ENCODE assay signal across 8 cellular contexts in the genomic region with DNA sequence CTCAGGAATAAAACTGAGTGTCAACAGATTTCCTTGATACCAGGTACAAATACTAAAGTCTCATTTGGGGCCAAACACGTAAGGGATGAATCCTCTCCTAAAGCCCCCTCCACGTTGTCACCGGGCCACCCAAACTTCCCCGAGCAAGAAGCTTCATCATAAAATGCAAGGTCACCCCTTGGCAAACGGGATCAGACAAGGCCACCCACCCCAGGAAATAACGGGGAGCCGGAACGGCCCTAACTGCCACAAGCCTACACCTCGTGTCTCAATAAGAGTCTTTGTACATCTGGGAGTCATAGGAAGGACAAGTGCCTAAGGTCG. TPM values are rescaled to one million over a fixed set of nuclear protein-coding genes. Genes with fewer than 3 reads are reported as not detected.
A peak's percentile ranks its signal among the peaks of the same experiment; 100 is the strongest.
DNase-seq lines count a peak whose midpoint lies in the region; ATAC-seq and TF ChIP-seq lines count a peak whose summit lies in the region.

No MANE protein-coding gene starts in this region.

- no peak overlapping the region for H2AFZ ChIP-seq in neural cell (ENCODE audit: low read depth, low read length)

- no peak for TF ChIP-seq EP300 in neural cell (conservative IDR thresholded peaks at IDR 0.05; ENCODE audit: poor library complexity, severe bottlenecking)

- H3K4me3 Mint-ChIP-seq in CD14-positive monocyte (peak overlapping the region; percentile 96 to 97), endothelial cell (ENCODE audit: unreplicated experiment) (peak overlapping the region; percentile 99)

- no peak for ATAC-seq in GM21786 (IDR thresholded peaks at IDR 0.05; ENCODE audit: unreplicated experiment)

- peak overlapping the region; percentile 92 for H3K9ac ChIP-seq in neural cell (ENCODE audit: low read length)

- no peaks in the 10 kb centered on the region for H3K27me3 ChIP-seq in neural cell (ENCODE audit: insufficient read depth, low read depth, low read length)

- peak overlapping the region; percentile 90 for H3K27ac ChIP-seq in neural cell (ENCODE audit: low read length)

- DNase-seq in CD14-positive monocyte (ENCODE audit: low spot score) (no peak), NB4 (ENCODE audit: low read depth) (no peak), endothelial cell (ENCODE audit: low spot score) (no peak), iPS-NIHi11 (ENCODE audit: low spot score) (no peak), NCI-H1105 (lab: John Stamatoyannopoulos, UW) (no peak), NCI-H226 (no peak)

- H3K27ac Mint-ChIP-seq in CD14-positive monocyte (peak overlapping the region; percentile 93 to 99 (median 96)), endothelial cell (ENCODE audit: unreplicated experiment) (peak overlapping the region; percentile 97)

- H3K27me3 Mint-ChIP-seq in CD14-positive monocyte (ENCODE audit: low read depth in 3 of 3) (peaks cover 0 to 3% (median 0%) of the 10 kb centered on the region in 3 donors), endothelial cell (ENCODE audit: unreplicated experiment) (peaks cover 20% of the 10 kb centered on the region)

- TF ChIP-seq RAD21 in neural cell (conservative IDR thresholded peaks at IDR 0.05), result no peak

- H3K4me2 ChIP-seq in neural cell (ENCODE audit: low read length), result peak overlapping the region; percentile 86

- peaks cover 23% of the 10 kb centered on the region for H3K79me2 ChIP-seq in neural cell (replicated peaks; ENCODE audit: insufficient read depth, low read length)

- peaks cover 51% of the 10 kb centered on the region for H4K20me1 ChIP-seq in neural cell (ENCODE audit: insufficient read depth)

- no peak for TF ChIP-seq CTCF in CD14-positive monocyte (IDR thresholded peaks at IDR 0.05)
- TF ChIP-seq CTCF in NB4 (IDR thresholded peaks at IDR 0.05; ENCODE audit: low read depth, low read length), result no peak
- TF ChIP-seq CTCF in endothelial cell (IDR thresholded peaks at IDR 0.05; ENCODE audit: unreplicated experiment), result no peak
- TF ChIP-seq CTCF in neural cell (IDR thresholded peaks at IDR 0.05; ENCODE audit: poor library complexity, severe bottlenecking), result no peak

- H3F3A ChIP-seq in neural cell (ENCODE audit: insufficient read depth, low read length, poor library complexity, severe bottlenecking), result peaks cover 3% of the 10 kb centered on the region

- H3K9me3 Mint-ChIP-seq in CD14-positive monocyte (peaks cover 0 to 2% (median 0%) of the 10 kb centered on the region in 7 donors), endothelial cell (ENCODE audit: unreplicated experiment) (no peaks in the 10 kb centered on the region)

- H3K36me3 Mint-ChIP-seq in CD14-positive monocyte (peaks cover 44 to 48% of the 10 kb centered on the region in 2 donors), endothelial cell (ENCODE audit: low read depth, unreplicated experiment) (peaks cover 29% of the 10 kb centered on the region)

- H3K4me1 Mint-ChIP-seq in CD14-positive monocyte (peaks cover 39% of the 10 kb centered on the region), endothelial cell (ENCODE audit: unreplicated experiment) (peaks cover 27% of the 10 kb centered on the region)

- H3K9me2 ChIP-seq in neural cell (ENCODE audit: insufficient read depth, low read length), result no peaks in the 10 kb centered on the region

- H3K36me3 ChIP-seq in neural cell (ENCODE audit: insufficient read depth, low read length), result no peaks in the 10 kb centered on the region

- intact Hi-C loops in CD14-positive monocyte (cut with micrococcal nuclease), result loop anchor here in 1 of 2 donors (2.0 kb wide), 1 partner anchor 14 kb away; the partner anchor contains the start of gene DAPK3

- no peaks in the 10 kb centered on the region for H3K9me3 ChIP-seq in neural cell (ENCODE audit: low read length)

- H3K4me3 ChIP-seq in NB4 (ENCODE audit: low read depth, low read length) (peak overlapping the region; percentile 86), neural cell (ENCODE audit: low read length) (peak overlapping the region; percentile 97)

- no peak for TF ChIP-seq POLR2A in NB4 (IDR thresholded peaks at IDR 0.05; ENCODE audit: extremely low read depth, insufficient read length)

TF ChIP-seq in neural cell, 6 proteins besides CTCF, POLR2A, EP300 and RAD21:
- TF ChIP-seq REST (IDR thresholded peaks at IDR 0.05; ENCODE audit: borderline replicate concordance) (no peak), EZH2 (IDR thresholded peaks at IDR 0.05; ENCODE audit: borderline replicate concordance, insufficient read depth, low read length, poor library complexity, severe bottlenecking) (no peak), POLR2AphosphoS5 (IDR thresholded peaks at IDR 0.05) (no peak)

RNA-seq across cellular contexts. Expression of gene EEF2, which starts 0.7 kb away (rescaled TPM):
- polyA plus RNA-seq in CD14-positive monocyte, result 100 to 1,000 TPM; 264 to 323 TPM
- 2,896 TPM for total RNA-seq in endothelial cell (ENCODE audit: unreplicated experiment)
- polyA plus RNA-seq in neural cell, result 716 and 865 TPM in 2 replicates
- polyA minus RNA-seq in neural cell, result 1,752 and 2,214 TPM in 2 replicates

RNA-seq across cellular contexts. Expression of gene DAPK3, which starts 13.6 kb away (rescaled TPM):
- polyA plus RNA-seq in CD14-positive monocyte (10 to 100 TPM; 13.7 to 21.8 TPM), neural cell (100 and 118 TPM in 2 replicates)
- 316 TPM for total RNA-seq in endothelial cell (ENCODE audit: unreplicated experiment)
- 82.8 and 83.9 TPM in 2 replicates for polyA minus RNA-seq in neural cell

RNA-seq across cellular contexts. Expression of gene PIAS4, which starts 23.0 kb away (rescaled TPM):
- polyA plus RNA-seq in CD14-positive monocyte (1 to 10 TPM; 2.3 to 5.9 TPM), neural cell (22.3 and 27.0 TPM in 2 replicates)
- 41.2 TPM for total RNA-seq in endothelial cell (ENCODE audit: unreplicated experiment)
- polyA minus RNA-seq in neural cell, result 33.7 and 40.2 TPM in 2 replicates

RNA-seq across cellular contexts. Expression of gene NMRK2, which starts 51.7 kb away (rescaled TPM):
- polyA plus RNA-seq in CD14-positive monocyte, result not detected
- 1.4 TPM for total RNA-seq in endothelial cell (ENCODE audit: unreplicated experiment)
- not detected in 2 replicates for polyA plus RNA-seq in neural cell
- not detected in 2 replicates for polyA minus RNA-seq in neural cell
